ENCODE assay signal across 2 cellular contexts in the genomic region with DNA sequence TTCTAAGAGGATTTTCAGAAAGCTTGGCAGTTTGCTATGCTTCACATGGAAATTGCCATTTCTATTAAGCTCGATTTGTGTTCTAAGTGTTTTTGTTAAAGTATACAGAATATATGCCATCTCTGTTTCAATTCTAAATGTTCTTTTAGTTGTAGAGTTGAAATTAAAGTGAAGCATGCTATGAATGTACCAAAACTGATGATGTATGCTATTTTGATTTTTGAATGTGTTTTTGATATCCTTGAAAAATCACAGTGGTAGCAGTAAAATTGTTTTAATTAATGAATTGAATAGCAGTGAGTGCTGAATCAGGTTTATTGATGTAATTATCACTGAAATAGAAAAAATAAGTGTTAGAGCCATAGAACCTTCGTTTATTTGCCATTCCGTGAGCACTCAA.
TF ChIP-seq lines count a peak whose summit lies in the region.

No MANE protein-coding gene starts in this region.

TF ChIP-seq in HepG2, 621 proteins besides CTCF, POLR2A, EP300 and RAD21:
- TF ChIP-seq MAFF (IDR thresholded peaks at IDR 0.05; ENCODE audit: low read depth, low read length): peak; percentile 81
- no peak for TF ChIP-seq POLR2AphosphoS2 (IDR thresholded peaks at IDR 0.05; ENCODE audit: low read depth, low read length)
- TF ChIP-seq MAFK (conservative IDR thresholded peaks at IDR 0.05 in 1 of 2, IDR thresholded peaks at IDR 0.05 in 1 of 2; ENCODE audit: low read length in 2 of 2): peak; percentile 78 to 88

TF ChIP-seq in IMR-90, 13 proteins besides CTCF, POLR2A, EP300 and RAD21:
- TF ChIP-seq ELK1 (IDR thresholded peaks at IDR 0.05; ENCODE audit: borderline replicate concordance, low read depth, low read length) (no peak), CEBPB (IDR thresholded peaks at IDR 0.05; ENCODE audit: low read depth, low read length) (no peak), MAZ (IDR thresholded peaks at IDR 0.05; ENCODE audit: borderline replicate concordance, low read depth, low read length) (no peak), FOS (IDR thresholded peaks at IDR 0.05; ENCODE audit: low read depth, low read length) (no peak), CHD1 (IDR thresholded peaks at IDR 0.05; ENCODE audit: low read depth, low read length) (no peak), MAFK (IDR thresholded peaks at IDR 0.05; ENCODE audit: low read depth, low read length) (peak; percentile 89)
- TF ChIP-seq, protein P1, sequence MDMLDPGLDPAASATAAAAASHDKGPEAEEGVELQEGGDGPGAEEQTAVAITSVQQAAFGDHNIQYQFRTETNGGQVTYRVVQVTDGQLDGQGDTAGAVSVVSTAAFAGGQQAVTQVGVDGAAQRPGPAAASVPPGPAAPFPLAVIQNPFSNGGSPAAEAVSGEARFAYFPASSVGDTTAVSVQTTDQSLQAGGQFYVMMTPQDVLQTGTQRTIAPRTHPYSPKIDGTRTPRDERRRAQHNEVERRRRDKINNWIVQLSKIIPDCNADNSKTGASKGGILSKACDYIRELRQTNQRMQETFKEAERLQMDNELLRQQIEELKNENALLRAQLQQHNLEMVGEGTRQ (IDR thresholded peaks at IDR 0.05; ENCODE audit: low read depth, low read length): no peak
